Comparison of ENCODE assay signal across 1 cellular context in genomic region chr11:66854729-66855211, GRCh38.
TF ChIP-seq lines count a peak whose summit lies in the region.

No MANE protein-coding gene starts in this region.

TF ChIP-seq in H1, 55 proteins besides CTCF, POLR2A, EP300 and RAD21:
- TF ChIP-seq RBBP5 (IDR thresholded peaks at IDR 0.05; ENCODE audit: borderline replicate concordance, low read depth, low read length) (no peak), CTBP2 (IDR thresholded peaks at IDR 0.05; ENCODE audit: borderline replicate concordance, insufficient read depth, insufficient read length, low read length) (no peak), MAFK (IDR thresholded peaks at IDR 0.05; ENCODE audit: low read depth, low read length) (no peak), HDAC2 (IDR thresholded peaks at IDR 0.05; ENCODE audit: borderline replicate concordance in 1 of 2, low read depth in 2 of 2, low read length in 2 of 2) (no peak), NRF1 (IDR thresholded peaks at IDR 0.05; ENCODE audit: low read depth, low read length) (no peak), RXRA (IDR thresholded peaks at IDR 0.05; ENCODE audit: insufficient read depth, low read depth, low read length) (no peak), CHD2 (IDR thresholded peaks at IDR 0.05; ENCODE audit: low read length) (no peak), CEBPB (IDR thresholded peaks at IDR 0.05; ENCODE audit: low read depth, low read length) (no peak), E2F6 (IDR thresholded peaks at IDR 0.05) (no peak), SIN3A (conservative IDR thresholded peaks at IDR 0.05 in 1 of 2, IDR thresholded peaks at IDR 0.05 in 1 of 2; ENCODE audit: low read depth in 1 of 2, low read length in 2 of 2) (no peak), CBX8 (IDR thresholded peaks at IDR 0.05; ENCODE audit: borderline replicate concordance, low read depth, low read length) (no peak), RNF2 (IDR thresholded peaks at IDR 0.05; ENCODE audit: borderline replicate concordance, low read depth, low read length, missing control alignments, poor library complexity, severe bottlenecking) (no peak), JUN (IDR thresholded peaks at IDR 0.05; ENCODE audit: low read depth, low read length) (no peak)
TF ChIP-seq in H1: peak in this region for 0.
